Comparison of ENCODE assay signal across 26 cellular contexts in genomic region chr3:196962108-196962929, GRCh38. TPM values are rescaled to one million over a fixed set of nuclear protein-coding genes. Genes with fewer than 3 reads are reported as not detected.
DNase-seq lines count a peak whose midpoint lies in the region; ATAC-seq and TF ChIP-seq lines count a peak whose summit lies in the region.
"Had no signal": no experiment of that assay in that cellular context is flagged by ENCODE, and none has a peak within 500 bp of the region (broad histone marks: within the 10 kb centered on the region; RNA-seq: fewer than 3 reads in every experiment).

No MANE protein-coding gene starts in this region.

- POLR2A ChIA-PET in Caco-2 (lab: Charles Lee), result no interaction called here
- POLR2A ChIA-PET in OCI-LY7 (lab: Charles Lee), result no interaction called here
- POLR2A ChIA-PET in activated CD4-positive, alpha-beta memory T cell treated with anti-CD3 and anti-CD28 coated beads, Interleukin-2, amount 10 ng/mL, durations not matched to agents 7 days and 5 days (lab: Charles Lee), result no interaction called here

- H3K9me3 ChIP-seq in Caco-2, result no peaks in the 10 kb centered on the region
- no peaks in the 10 kb centered on the region for H3K9me3 ChIP-seq in OCI-LY7 (ENCODE audit: low read length)
- no peaks in the 10 kb centered on the region for H3K9me3 ChIP-seq in mucosa of rectum (ENCODE audit: control insufficient read depth in 2 of 2, low read length in 2 of 2)
- H3K9me3 ChIP-seq: ovary, right atrium auricular region, tibial artery had no signal

- H3K36me3 ChIP-seq in Caco-2 (ENCODE audit: control insufficient read depth, insufficient read depth, low read length) (peaks cover 16% of the 10 kb centered on the region), OCI-LY7 (ENCODE audit: insufficient read depth, low read length) (no peaks in the 10 kb centered on the region), mucosa of rectum (ENCODE audit: control insufficient read depth in 2 of 2, insufficient read depth in 2 of 2, low read length in 2 of 2) (peaks cover 13 to 14% of the 10 kb centered on the region in 2 donors)
- H3K36me3 ChIP-seq: ovary, right atrium auricular region had no signal

- H3K27me3 Mint-ChIP-seq in Caco-2 (ENCODE audit: insufficient read depth, unreplicated experiment), result no peaks in the 10 kb centered on the region
- H3K27me3 Mint-ChIP-seq in activated CD4-positive, alpha-beta memory T cell treated with anti-CD3 and anti-CD28 coated beads, Interleukin-2, amount 10 ng/mL, durations not matched to agents 7 days and 5 days, result peaks cover 3% of the 10 kb centered on the region
- H3K27me3 Mint-ChIP-seq: CD4-positive, alpha-beta T cell had no signal

- peaks cover 34% of the 10 kb centered on the region for H3K4me1 Mint-ChIP-seq in Caco-2 (ENCODE audit: low read depth, unreplicated experiment)
- H3K4me1 Mint-ChIP-seq in activated CD4-positive, alpha-beta memory T cell treated with anti-CD3 and anti-CD28 coated beads, Interleukin-2, amount 10 ng/mL, durations not matched to agents 7 days and 5 days, result no peaks in the 10 kb centered on the region
- H3K4me1 Mint-ChIP-seq: nephron had no signal

- ATAC-seq in GM18517 (IDR thresholded peaks at IDR 0.05; ENCODE audit: unreplicated experiment), result peak; percentile 31
- ATAC-seq: stimulated activated naive CD8-positive, alpha-beta T cell treated with anti-CD3 and anti-CD28 coated beads, Interleukin-15, amount 100 ng/mL, for 72 hours had no signal

- DNase-seq in Caco-2, result peak; percentile 69 to 76
- DNase-seq in OCI-LY7 (ENCODE audit: low spot score), result no peak
- no peak for DNase-seq in Kasumi-1 (lab: John Stamatoyannopoulos, UW)
- DNase-seq in activated CD4-positive, alpha-beta memory T cell treated with anti-CD3 and anti-CD28 coated beads, Interleukin-2, amount 10 ng/mL, durations not matched to agents 7 days and 5 days, result no peak
- DNase-seq in stimulated activated naive CD4-positive, alpha-beta T cell (lab: John Stamatoyannopoulos, UW), result no peak
- DNase-seq: activated naive CD4-positive, alpha-beta T cell treated with anti-CD3 and anti-CD28 coated beads for 36 hours; amniotic stem cell; CD4-positive, alpha-beta T cell; effector memory CD4-positive, alpha-beta T cell; foreskin fibroblast; GDM1; NCI-H1048; NCI-H1930; NCI-H446 treated with DMSO at 0.1 percent for 48 hours; ovary; stimulated activated CD4-positive, alpha-beta T cell treated with anti-CD3 and anti-CD28 coated beads, Interleukin-12 subunit alpha, Interleukin-12 subunit beta, amount 100 ng/mL, for 4 hours; stimulated activated CD4-positive, alpha-beta T cell treated with anti-CD3 and anti-CD28 coated beads, Interleukin-4, amount 100 ng/mL, for 24 hours; stimulated activated naive CD8-positive, alpha-beta T cell treated with anti-CD3 and anti-CD28 coated beads, Interleukin-15, amount 100 ng/mL, for 72 hours; tibial artery had no signal

- TF ChIP-seq CTCF in Caco-2 (IDR thresholded peaks at IDR 0.05; ENCODE audit: insufficient read depth in 1 of 2, low read depth in 1 of 2, low read length in 1 of 2, severe bottlenecking in 1 of 2, unreplicated experiment in 1 of 2) (no peak), OCI-LY7 (conservative IDR thresholded peaks at IDR 0.05; ENCODE audit: low read length) (no peak)

- BruUV-seq in Caco-2 (replicated peaks; lab: Mats Ljungman, UMichigan) (no TSS peak), OCI-LY7 (replicated peaks; lab: Mats Ljungman, UMichigan) (no TSS peak)

- H3K36me3 Mint-ChIP-seq in Caco-2 (ENCODE audit: insufficient read depth, unreplicated experiment), result peaks cover 37% of the 10 kb centered on the region
- H3K36me3 Mint-ChIP-seq in activated CD4-positive, alpha-beta memory T cell treated with anti-CD3 and anti-CD28 coated beads, Interleukin-2, amount 10 ng/mL, durations not matched to agents 7 days and 5 days (ENCODE audit: low read depth), result peaks cover 12% of the 10 kb centered on the region

- H3K27ac ChIP-seq in OCI-LY7 (ENCODE audit: low read depth, low read length, poor library complexity, severe bottlenecking) (no peak overlapping the region), mucosa of rectum (ENCODE audit: low read depth in 2 of 2, low read length in 2 of 2) (peak overlapping the region; percentile 87 to 95)
- H3K27ac ChIP-seq: KMS-11, ovary, right atrium auricular region, tibial artery had no signal

- no peaks in the 10 kb centered on the region for H4K20me1 ChIP-seq in OCI-LY7 (ENCODE audit: insufficient read depth, low read length)

- H3K4me2 ChIP-seq in OCI-LY7 (ENCODE audit: low read length), result no peak overlapping the region
- H3K4me2 ChIP-seq: KMS-11 had no signal

- H3K4me3 ChIP-seq in Caco-2 (ENCODE audit: low read depth, low read length), result no peak overlapping the region
- H3K4me3 ChIP-seq in OCI-LY7 (ENCODE audit: low read depth, low read length, poor library complexity, severe bottlenecking), result no peak overlapping the region
- peak overlapping the region; percentile 26 to 36 for H3K4me3 ChIP-seq in mucosa of rectum (ENCODE audit: low read length in 2 of 2)
- H3K4me3 ChIP-seq: ovary, right atrium auricular region, tibial artery had no signal

- H3K9me2 ChIP-seq in OCI-LY7 (ENCODE audit: insufficient read depth, low read length), result no peaks in the 10 kb centered on the region

- intact Hi-C loops in Caco-2 (cut with micrococcal nuclease; ENCODE audit: unreplicated experiment) (loop anchor here (2.0 kb wide), 1 partner anchor 20 kb away; the partner anchor contains the start of gene NCBP2), OCI-LY7 (cut with micrococcal nuclease; ENCODE audit: unreplicated experiment) (loop anchor here (10.0 kb wide), 1 partner anchor 248 kb away; the partner anchor contains the start of genes CEP19 and PIGX)

- H3K27ac Mint-ChIP-seq in Caco-2 (ENCODE audit: unreplicated experiment), result peak overlapping the region; percentile 82
- no peak overlapping the region for H3K27ac Mint-ChIP-seq in activated CD4-positive, alpha-beta memory T cell treated with anti-CD3 and anti-CD28 coated beads, Interleukin-2, amount 10 ng/mL, durations not matched to agents 7 days and 5 days
- H3K27ac Mint-ChIP-seq: activated naive CD4-positive, alpha-beta T cell treated with anti-CD3 and anti-CD28 coated beads for 36 hours; CD4-positive, alpha-beta T cell; stimulated activated naive CD8-positive, alpha-beta T cell treated with anti-CD3 and anti-CD28 coated beads, Interleukin-15, amount 100 ng/mL, for 72 hours; T-helper 1 cell treated with Interleukin-12 subunit alpha and Interleukin-12 subunit beta and Interleukin-4 antibody, amounts not matched to agents 30 μg/mL and 1 μg/mL, for 36 hours had no signal

- peaks cover 22% of the 10 kb centered on the region for H3K9me3 Mint-ChIP-seq in Caco-2 (ENCODE audit: unreplicated experiment)
- H3K9me3 Mint-ChIP-seq in activated CD4-positive, alpha-beta memory T cell treated with anti-CD3 and anti-CD28 coated beads, Interleukin-2, amount 10 ng/mL, durations not matched to agents 7 days and 5 days, result no peaks in the 10 kb centered on the region
- H3K9me3 Mint-ChIP-seq: CD4-positive, alpha-beta T cell; nephron; stimulated activated naive CD8-positive, alpha-beta T cell treated with anti-CD3 and anti-CD28 coated beads, Interleukin-15, amount 100 ng/mL, for 72 hours; T-helper 1 cell treated with Interleukin-12 subunit alpha and Interleukin-12 subunit beta and Interleukin-4 antibody, amounts not matched to agents 30 μg/mL and 1 μg/mL, for 36 hours had no signal

- H3K79me2 ChIP-seq in OCI-LY7 (ENCODE audit: insufficient read depth, low read depth, low read length), result no peaks in the 10 kb centered on the region

- H3K27me3 ChIP-seq in Caco-2 (replicated peaks; ENCODE audit: control insufficient read depth, insufficient read depth, low read length) (no peaks in the 10 kb centered on the region), mucosa of rectum (ENCODE audit: control insufficient read depth in 2 of 2, insufficient read depth in 2 of 2, low read length in 2 of 2) (no peaks in the 10 kb centered on the region)
- H3K27me3 ChIP-seq: right atrium auricular region, tibial artery had no signal

- H3K9ac ChIP-seq in mucosa of rectum (ENCODE audit: low read depth in 1 of 2, low read length in 2 of 2), result peak overlapping the region in 1 of 2 donors; percentile 61
- H3K9ac ChIP-seq: KMS-11 had no signal

- H3K4me1 ChIP-seq in Caco-2 (peaks cover 26% of the 10 kb centered on the region), OCI-LY7 (ENCODE audit: insufficient read depth, low read length, poor library complexity, severe bottlenecking) (peaks cover 11% of the 10 kb centered on the region), mucosa of rectum (ENCODE audit: control insufficient read depth in 2 of 2, insufficient read depth in 2 of 2, low read length in 2 of 2) (peaks cover 18 to 50% of the 10 kb centered on the region in 2 donors)

- CTCF ChIA-PET in Caco-2 (lab: Charles Lee) (no interaction called here), OCI-LY7 (lab: Charles Lee; ENCODE audit: unreplicated experiment) (no interaction called here)
- CTCF ChIA-PET in activated CD4-positive, alpha-beta memory T cell treated with anti-CD3 and anti-CD28 coated beads, Interleukin-2, amount 10 ng/mL, durations not matched to agents 7 days and 5 days (lab: Charles Lee), result no interaction called here

- H2AFZ ChIP-seq in OCI-LY7 (ENCODE audit: low read length), result peak overlapping the region; percentile 61; the same call in 1 of the 2 replicates

- H3K4me3 Mint-ChIP-seq in Caco-2 (ENCODE audit: unreplicated experiment), result peak overlapping the region; percentile 59
- H3K4me3 Mint-ChIP-seq in activated CD4-positive, alpha-beta memory T cell treated with anti-CD3 and anti-CD28 coated beads, Interleukin-2, amount 10 ng/mL, durations not matched to agents 7 days and 5 days, result no peak overlapping the region
- H3K4me3 Mint-ChIP-seq: activated naive CD4-positive, alpha-beta T cell treated with anti-CD3 and anti-CD28 coated beads for 36 hours; CD4-positive, alpha-beta T cell; nephron; stimulated activated naive CD8-positive, alpha-beta T cell treated with anti-CD3 and anti-CD28 coated beads, Interleukin-15, amount 100 ng/mL, for 72 hours; T-helper 1 cell treated with Interleukin-12 subunit alpha and Interleukin-12 subunit beta and Interleukin-4 antibody, amounts not matched to agents 30 μg/mL and 1 μg/mL, for 36 hours had no signal

RNA-seq across cellular contexts. Expression of gene PIGZ, which starts 6.3 kb away (rescaled TPM):
- 4.9 and 5.1 TPM in 2 replicates for total RNA-seq in Caco-2 (2022)
- total RNA-seq in OCI-LY7 (2014; rRNA removed; shearing (Covaris generic)), result not detected in 2 replicates
- 0.42 TPM in 1 of 2 replicates, not detected in the other for total RNA-seq in OCI-LY7 (2022)
- total RNA-seq in activated CD4-positive, alpha-beta memory T cell treated with anti-CD3 and anti-CD28 coated beads, Interleukin-2, amount 10 ng/mL, durations not matched to agents 7 days and 5 days, result 1 to 10 TPM; 1.7 to 1.8 TPM
- total RNA-seq: H1 had no signal

RNA-seq across cellular contexts. Expression of gene NCBP2, which starts 20.0 kb away (rescaled TPM):
- total RNA-seq in Caco-2 (2022) (66.8 and 70.7 TPM in 2 replicates), OCI-LY7 (2022) (70.4 and 73.6 TPM in 2 replicates)
- total RNA-seq in OCI-LY7 (2014; rRNA removed; shearing (Covaris generic)), result 46.4 and 66.7 TPM in 2 replicates
- total RNA-seq in activated CD4-positive, alpha-beta memory T cell treated with anti-CD3 and anti-CD28 coated beads, Interleukin-2, amount 10 ng/mL, durations not matched to agents 7 days and 5 days, result 10 to 100 TPM; 54.6 to 55.6 TPM

Comparison
In these comparisons a context has a peak if more than half of its experiments do, and no peak if none do; other contexts are left out.
1. DNase-seq: peak in Caco-2 (2 of 2); none in OCI-LY7 (single experiment), Kasumi-1 (0 of 2), activated CD4-positive, alpha-beta memory T cell treated with anti-CD3 and anti-CD28 coated beads, Interleukin-2, amount 10 ng/mL, durations not matched to agents 7 days and 5 days (single experiment) and stimulated activated naive CD4-positive, alpha-beta T cell (0 of 6).
2. H3K4me3 ChIP-seq: peak in mucosa of rectum (2 of 2); none in Caco-2 (single experiment) and OCI-LY7 (single experiment).